In the genomic region with DNA sequence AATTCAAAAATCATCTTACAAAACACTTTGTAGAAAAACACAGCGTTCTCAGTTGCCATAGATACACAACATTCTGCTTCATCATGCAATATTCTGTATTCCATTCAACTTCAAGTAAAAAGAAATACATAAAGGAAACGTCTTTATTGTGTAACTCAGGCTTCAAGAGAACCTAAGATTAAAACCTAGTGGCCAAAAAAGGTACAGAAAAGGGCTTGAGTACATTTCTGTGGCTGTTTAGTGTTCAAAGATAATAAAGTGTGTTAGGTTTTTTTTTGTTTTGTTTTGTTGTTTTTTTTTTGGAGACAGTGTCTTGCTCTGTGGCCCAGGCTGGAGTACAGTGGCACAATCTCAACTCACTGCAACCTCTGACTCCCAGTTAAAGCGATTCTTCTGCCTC, we compare ENCODE assay signal across 23 cellular contexts.
DNase-seq lines count a peak whose midpoint lies in the region; ATAC-seq, FAIRE-seq and TF ChIP-seq lines count a peak whose summit lies in the region.
"Had no signal": no experiment of that assay in that cellular context is flagged by ENCODE, and none has a peak within 500 bp of the region (broad histone marks: within the 10 kb centered on the region; RNA-seq: fewer than 3 reads in every experiment).

No MANE protein-coding gene starts in this region.

- no peaks in the 10 kb centered on the region for H3K9me2 ChIP-seq in HCT116 (ENCODE audit: insufficient read depth)

- intact Hi-C loops in HCT116 (cut with micrococcal nuclease) = no loop called here
- intact Hi-C loops in K562 (cut with micrococcal nuclease) = no loop called here

- in situ Hi-C loops in K562 (cut with MboI) = no loop called here

- TF ChIP-seq RAD21 in HCT116 (IDR thresholded peaks at IDR 0.05; ENCODE audit: low read depth) = no peak
- TF ChIP-seq RAD21 in K562 (CRISPR knock-in tag; conservative IDR thresholded peaks at IDR 0.05 in 1 of 2, IDR thresholded peaks at IDR 0.05 in 1 of 2) = no peak

- no peak for TF ChIP-seq POLR2A in HCT116 (IDR thresholded peaks at IDR 0.05; ENCODE audit: borderline replicate concordance, extremely low read depth, insufficient read depth, insufficient read length)
- no peak for TF ChIP-seq POLR2A in K562 (conservative IDR thresholded peaks at IDR 0.05)

- no peak overlapping the region for H2AFZ ChIP-seq in DND-41 (ENCODE audit: low read depth, low read length)
- H2AFZ ChIP-seq in HCT116 (ENCODE audit: low read depth, low read length, poor library complexity, severe bottlenecking) = no peak overlapping the region
- no peak overlapping the region for H2AFZ ChIP-seq in K562 (ENCODE audit: low read depth, low read length)
- no peak overlapping the region for H2AFZ ChIP-seq in neural progenitor cell (replicated peaks)
- H2AFZ ChIP-seq: PC-9 had no signal

- WGBS in K562 (ENCODE audit: insufficient coverage, low coverage, missing lambda C conversion rate) = 3% methylated on average over 3 of the region's 3 CpGs

- no peak for ATAC-seq in DND-41 (ENCODE audit: insufficient read depth, low read depth)
- ATAC-seq in HCT116 = peak; percentile 42; the same call in 1 of the 2 replicates
- no peak for ATAC-seq in K562
- ATAC-seq in HG02642 (IDR thresholded peaks at IDR 0.05; ENCODE audit: poor library complexity, unreplicated experiment) = no peak
- ATAC-seq: activated CD8-positive, alpha-beta T cell treated with anti-CD3 and anti-CD28 coated beads, Interleukin-2, amount 10 ng/mL, durations not matched to agents 7 days and 5 days; gastroesophageal sphincter; stimulated activated effector memory CD8-positive, alpha-beta T cell treated with anti-CD3 and anti-CD28 coated beads, Interleukin-12 subunit alpha, Interleukin-12 subunit beta, amount 100 ng/mL, for 72 hours had no signal

- H3K79me2 ChIP-seq in DND-41 (ENCODE audit: insufficient read depth, low read length) (no peaks in the 10 kb centered on the region), HCT116 (ENCODE audit: insufficient read depth, low read length) (no peaks in the 10 kb centered on the region), K562 (ENCODE audit: control insufficient read depth, insufficient read depth, low read length) (no peaks in the 10 kb centered on the region), neural progenitor cell (ENCODE audit: low read depth) (no peaks in the 10 kb centered on the region)

- H3K27me3 Mint-ChIP-seq in neural progenitor cell (ENCODE audit: insufficient read depth, low read depth) = no peaks in the 10 kb centered on the region
- H3K27me3 Mint-ChIP-seq: activated T-cell treated with anti-CD3 and anti-CD28 coated beads, Interleukin-2, amount 50 U/mL, for 24 hours had no signal

- H3F3A ChIP-seq in neural progenitor cell (ENCODE audit: low read depth) = no peaks in the 10 kb centered on the region

- CTCF ChIA-PET in HCT116 (lab: Charles Lee) (no interaction called here), K562 (lab: Yijun Ruan, JAX; ENCODE audit: low intra/inter-chr PET ratio) (interaction anchor here (0.7 kb wide), 1 partner anchor 213 kb away, joined by 3 read pairs; no protein-coding TSS in a partner anchor)

- TF ChIP-seq CTCF in DND-41 (IDR thresholded peaks at IDR 0.05; ENCODE audit: borderline replicate concordance, extremely low read depth, low read length, poor library complexity, severe bottlenecking) (peak; percentile 28), HCT116 (IDR thresholded peaks at IDR 0.05 in 2 of 3, conservative IDR thresholded peaks at IDR 0.05 in 1 of 3; ENCODE audit: borderline replicate concordance in 1 of 3, insufficient read depth in 1 of 3, low read depth in 2 of 3, low read length in 2 of 3) (peak in 2 of 3 experiments; percentile 35 to 55; a peak in 4 of 6 replicates), K562 (IDR thresholded peaks at IDR 0.05 in 2 of 3, conservative IDR thresholded peaks at IDR 0.05 in 1 of 3; ENCODE audit: insufficient read depth in 2 of 3, low read depth in 1 of 3, low read length in 3 of 3) (no peak), neural progenitor cell (IDR thresholded peaks at IDR 0.05) (peak; percentile 5)

- H3K4me2 ChIP-seq in DND-41 (ENCODE audit: insufficient read depth, low read length) (no peak overlapping the region), HCT116 (ENCODE audit: low read length) (no peak overlapping the region), K562 (ENCODE audit: insufficient read depth, low read length) (no peak overlapping the region), neural progenitor cell (no peak overlapping the region)
- H3K4me2 ChIP-seq: PC-9 had no signal

- no peaks in the 10 kb centered on the region for H4K20me1 ChIP-seq in DND-41 (ENCODE audit: insufficient read depth, low read length)
- no peaks in the 10 kb centered on the region for H4K20me1 ChIP-seq in HCT116 (ENCODE audit: insufficient read depth)
- no peaks in the 10 kb centered on the region for H4K20me1 ChIP-seq in K562 (replicated peaks; ENCODE audit: control insufficient read depth, insufficient read depth, low read length)
- H4K20me1 ChIP-seq in neural progenitor cell (ENCODE audit: low read depth) = no peaks in the 10 kb centered on the region

- peaks cover 24% of the 10 kb centered on the region for H3K9me3 Mint-ChIP-seq in neural progenitor cell
- H3K9me3 Mint-ChIP-seq: activated T-cell treated with anti-CD3 and anti-CD28 coated beads, Interleukin-2, amount 50 U/mL, for 24 hours; stimulated activated effector memory CD8-positive, alpha-beta T cell treated with anti-CD3 and anti-CD28 coated beads, Interleukin-12 subunit alpha, Interleukin-12 subunit beta, amount 100 ng/mL, for 72 hours had no signal

- no peak overlapping the region for H3K4me3 Mint-ChIP-seq in neural progenitor cell
- H3K4me3 Mint-ChIP-seq: activated CD8-positive, alpha-beta T cell treated with anti-CD3 and anti-CD28 coated beads, Interleukin-2, amount 10 ng/mL, durations not matched to agents 7 days and 5 days; activated T-cell treated with anti-CD3 and anti-CD28 coated beads, Interleukin-2, amount 50 U/mL, for 24 hours; stimulated activated effector memory CD8-positive, alpha-beta T cell treated with anti-CD3 and anti-CD28 coated beads, Interleukin-12 subunit alpha, Interleukin-12 subunit beta, amount 100 ng/mL, for 72 hours had no signal

- POLR2A ChIA-PET in HCT116 (lab: Charles Lee) = no interaction called here
- POLR2A ChIA-PET in K562 (lab: Yijun Ruan, JAX) = interaction anchor here (0.7 kb wide), 1 partner anchor 705 kb away, joined by 3 read pairs; no protein-coding TSS in a partner anchor

- RAD21 ChIA-PET in HCT116 (lab: Charles Lee; ENCODE audit: low non-redundant PET in 1 of 2, low total read pairs in 2 of 2, uncharacterized antibody in 2 of 2, unreplicated experiment in 2 of 2) = interaction anchor here in 1 of 2 experiments (0.7 kb wide), 1 partner anchor 435 kb away, joined by 3 read pairs; no protein-coding TSS in a partner anchor

- no peak for FAIRE-seq in K562 (lab: Jason Lieb, UNC)
- FAIRE-seq: GM18507 had no signal

- H3K27ac ChIP-seq in DND-41 (ENCODE audit: low read length) (no peak overlapping the region), HCT116 (ENCODE audit: low read depth, low read length) (no peak overlapping the region), K562 (ENCODE audit: extremely low read depth, low read depth, low read length) (no peak overlapping the region), neural progenitor cell (no peak overlapping the region)
- H3K27ac ChIP-seq: gastroesophageal sphincter, ovary, PC-9, sigmoid colon, SK-N-MC had no signal

- H3K4me1 ChIP-seq in DND-41 (ENCODE audit: insufficient read depth, low read length) (no peaks in the 10 kb centered on the region), HCT116 (ENCODE audit: control insufficient read depth in 1 of 2, insufficient read depth in 2 of 2, low read length in 2 of 2) (no peaks in the 10 kb centered on the region), K562 (replicated peaks in 1 of 2; ENCODE audit: control insufficient read depth in 2 of 2, insufficient read depth in 2 of 2, low read length in 2 of 2) (no peaks in the 10 kb centered on the region), neural progenitor cell (no peaks in the 10 kb centered on the region)
- H3K4me1 ChIP-seq: gastroesophageal sphincter, sigmoid colon had no signal

- TF ChIP-seq EP300 in K562 (IDR thresholded peaks at IDR 0.05; ENCODE audit: low read length) = no peak

- H3K9ac ChIP-seq in DND-41 (ENCODE audit: low read depth, low read length) (no peak overlapping the region), HCT116 (ENCODE audit: low read length) (no peak overlapping the region), K562 (ENCODE audit: insufficient read depth in 1 of 2, low read depth in 2 of 2, low read length in 2 of 2) (no peak overlapping the region), neural progenitor cell (no peak overlapping the region)

- H3K4me1 Mint-ChIP-seq in neural progenitor cell = no peaks in the 10 kb centered on the region
- H3K4me1 Mint-ChIP-seq: stimulated activated effector memory CD8-positive, alpha-beta T cell treated with anti-CD3 and anti-CD28 coated beads, Interleukin-12 subunit alpha, Interleukin-12 subunit beta, amount 100 ng/mL, for 72 hours had no signal

- no peak for DNase-seq in DND-41
- no peak for DNase-seq in HCT116 (ENCODE audit: low read depth, low spot score)
- DNase-seq in K562 (ENCODE audit: extremely low read depth in 1 of 4, low spot score in 3 of 4) = no peak
- no peak for DNase-seq in neural progenitor cell (ENCODE audit: low spot score)
- DNase-seq in hypothalamus (lab: John Stamatoyannopoulos, UW) = no peak
- DNase-seq in activated naive CD4-positive, alpha-beta T cell treated with anti-CD3 and anti-CD28 coated beads, Interleukin-2, amount 50 U/mL, for 16 hours = no peak
- DNase-seq: activated CD8-positive, alpha-beta T cell treated with anti-CD3 and anti-CD28 coated beads, Interleukin-2, amount 10 ng/mL, durations not matched to agents 7 days and 5 days; activated naive CD4-positive, alpha-beta T cell treated with Interleukin-2 at 50 U/mL for 16 hours; activated T-cell treated with anti-CD3 and anti-CD28 coated beads, Interleukin-2, amount 50 U/mL, for 24 hours; central memory CD4-positive, alpha-beta T cell; EL; erythroblast; MG63; NCI-H1694; NCI-H748 treated with DMSO at 0.1 percent for 48 hours; ovary; PC-9; sigmoid colon had no signal

- peaks cover 25% of the 10 kb centered on the region for H3K36me3 Mint-ChIP-seq in neural progenitor cell
- H3K36me3 Mint-ChIP-seq: stimulated activated effector memory CD8-positive, alpha-beta T cell treated with anti-CD3 and anti-CD28 coated beads, Interleukin-12 subunit alpha, Interleukin-12 subunit beta, amount 100 ng/mL, for 72 hours had no signal

- H3K27ac Mint-ChIP-seq in neural progenitor cell = no peak overlapping the region
- H3K27ac Mint-ChIP-seq: activated CD8-positive, alpha-beta T cell treated with anti-CD3 and anti-CD28 coated beads, Interleukin-2, amount 10 ng/mL, durations not matched to agents 7 days and 5 days; activated T-cell treated with anti-CD3 and anti-CD28 coated beads, Interleukin-2, amount 50 U/mL, for 24 hours; stimulated activated effector memory CD8-positive, alpha-beta T cell treated with anti-CD3 and anti-CD28 coated beads, Interleukin-12 subunit alpha, Interleukin-12 subunit beta, amount 100 ng/mL, for 72 hours had no signal

- H3K36me3 ChIP-seq in DND-41 (ENCODE audit: insufficient read depth, low read length) = no peaks in the 10 kb centered on the region
- H3K36me3 ChIP-seq in HCT116 (ENCODE audit: control insufficient read depth in 1 of 2, insufficient read depth in 2 of 2, low read length in 2 of 2) = no peaks in the 10 kb centered on the region
- no peaks in the 10 kb centered on the region for H3K36me3 ChIP-seq in K562 (ENCODE audit: control insufficient read depth, insufficient read depth, low read length)
- H3K36me3 ChIP-seq in neural progenitor cell = no peaks in the 10 kb centered on the region
- H3K36me3 ChIP-seq: MG63, ovary, sigmoid colon had no signal

- no peaks in the 10 kb centered on the region for H3K9me1 ChIP-seq in K562 (ENCODE audit: control insufficient read depth, insufficient read depth, low read length)

- BruUV-seq in HCT116 (replicated peaks; lab: Mats Ljungman, UMichigan) (no TSS peak), K562 (replicated peaks; lab: Mats Ljungman, UMichigan) (no TSS peak)

- H3K9me3 ChIP-seq in DND-41 (ENCODE audit: insufficient read depth, low read length, severe bottlenecking) = no peaks in the 10 kb centered on the region
- H3K9me3 ChIP-seq in HCT116 (ENCODE audit: control insufficient read depth in 1 of 2, insufficient read depth in 1 of 2, low read depth in 1 of 2, low read length in 2 of 2) = no peaks in the 10 kb centered on the region
- H3K9me3 ChIP-seq in K562 (replicated peaks; ENCODE audit: control insufficient read depth, insufficient read depth, low read depth, low read length) = no peaks in the 10 kb centered on the region
- H3K9me3 ChIP-seq in neural progenitor cell (ENCODE audit: low read depth) = no peaks in the 10 kb centered on the region
- H3K9me3 ChIP-seq: MG63, ovary, sigmoid colon had no signal

- H3K4me3 ChIP-seq in DND-41 (ENCODE audit: low read depth in 1 of 2, low read length in 2 of 2) = no peak overlapping the region
- no peak overlapping the region for H3K4me3 ChIP-seq in HCT116 (replicated peaks in 1 of 2; ENCODE audit: low read depth in 1 of 2, low read length in 2 of 2)
- no peak overlapping the region for H3K4me3 ChIP-seq in K562
- no peak overlapping the region for H3K4me3 ChIP-seq in neural progenitor cell
- H3K4me3 ChIP-seq: gastroesophageal sphincter, MG63, ovary, PC-9, sigmoid colon, SK-N-MC had no signal

- H3K27me3 ChIP-seq in DND-41 (ENCODE audit: insufficient read depth, low read length, poor library complexity) (no peaks in the 10 kb centered on the region), HCT116 (ENCODE audit: insufficient read depth, low read length) (no peaks in the 10 kb centered on the region), K562 (ENCODE audit: control insufficient read depth in 2 of 2, insufficient read depth in 2 of 2, low read length in 2 of 2) (no peaks in the 10 kb centered on the region), neural progenitor cell (no peaks in the 10 kb centered on the region)
- H3K27me3 ChIP-seq: gastroesophageal sphincter, MG63, ovary, sigmoid colon had no signal

Comparison
In these comparisons a context has a peak if more than half of its experiments do, and no peak if none do; other contexts are left out.
1. CTCF ChIP-seq: peak in DND-41 (single experiment), HCT116 (2 of 3) and neural progenitor cell (single experiment); none in K562 (0 of 3).